In the genomic region with DNA sequence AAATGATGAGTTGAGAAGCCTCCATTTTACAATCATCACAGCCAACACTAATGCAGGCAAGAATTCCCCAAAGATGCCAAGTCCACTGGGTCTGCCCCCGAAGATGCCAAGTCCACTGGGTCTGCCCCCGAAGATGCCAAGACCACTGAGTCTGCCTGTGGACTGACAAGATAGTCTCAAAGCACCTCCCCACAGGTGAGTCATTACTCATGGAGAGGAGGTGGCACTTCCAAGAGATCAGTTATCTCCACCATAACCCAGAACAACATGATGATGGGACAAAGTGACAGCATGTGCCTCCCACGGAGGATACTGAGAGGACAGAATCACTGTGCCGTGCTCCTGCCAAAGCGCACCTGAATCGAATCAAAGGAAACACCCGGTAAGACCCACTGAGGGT, we compare ENCODE assay signal across 12 cellular contexts. TPM values are rescaled to one million over a fixed set of nuclear protein-coding genes. Genes with fewer than 3 reads are reported as not detected.
A peak's percentile ranks its signal among the peaks of the same experiment; 100 is the strongest.
DNase-seq lines count a peak whose midpoint lies in the region; ATAC-seq and TF ChIP-seq lines count a peak whose summit lies in the region.
"Had no signal": no experiment of that assay in that cellular context is flagged by ENCODE, and none has a peak within 500 bp of the region (broad histone marks: within the 10 kb centered on the region; RNA-seq: fewer than 3 reads in every experiment).

No MANE protein-coding gene starts in this region.

- H3K4me1 ChIP-seq in DOHH2 (ENCODE audit: control insufficient read depth, low read length): peaks cover 37% of the 10 kb centered on the region
- H3K4me1 ChIP-seq in gastrocnemius medialis: peaks cover 62 to 67% of the 10 kb centered on the region in 2 donors

- peaks cover 77% of the 10 kb centered on the region for H3K79me2 ChIP-seq in DOHH2 (ENCODE audit: control insufficient read depth, low read length)

- TF ChIP-seq CTCF in DOHH2 (IDR thresholded peaks at IDR 0.05; ENCODE audit: low read depth, low read length, poor library complexity, severe bottlenecking): no peak
- no peak for TF ChIP-seq CTCF in glutamatergic neuron (IDR thresholded peaks at IDR 0.05; ENCODE audit: partially characterized antibody, unreplicated experiment)
- TF ChIP-seq CTCF in gastrocnemius medialis (IDR thresholded peaks at IDR 0.05 in 4 of 5, conservative IDR thresholded peaks at IDR 0.05 in 1 of 5): no peak

- H3K9me3 Mint-ChIP-seq in activated CD4-positive, alpha-beta memory T cell treated with anti-CD3 and anti-CD28 coated beads for 36 hours: no peaks in the 10 kb centered on the region
- H3K9me3 Mint-ChIP-seq in glutamatergic neuron (ENCODE audit: unreplicated experiment): peaks cover 17% of the 10 kb centered on the region

- peak overlapping the region; percentile 15; the same call in 1 of the 2 replicates for H3K4me2 ChIP-seq in DOHH2 (ENCODE audit: low read length)

- in situ Hi-C loops in gastrocnemius medialis (cut with MboI; ENCODE audit: low sequenced_read_pairs in 4 of 4): loop anchor here in 1 of 4 donors (5.0 kb wide), 1 partner anchor 56 kb away; no protein-coding TSS in a partner anchor

- no peaks in the 10 kb centered on the region for H3F3A ChIP-seq in DOHH2 (ENCODE audit: control insufficient read depth, insufficient read depth)

- DNase-seq in activated CD4-positive, alpha-beta memory T cell treated with anti-CD3 and anti-CD28 coated beads for 36 hours: peak; percentile 22
- DNase-seq in glutamatergic neuron (no peak), gastrocnemius medialis (no peak), DMS53 treated with DMSO at 0.1 percent for 48 hours (lab: John Stamatoyannopoulos, UW; ENCODE audit: unreplicated experiment) (no peak), nucleus accumbens (lab: John Stamatoyannopoulos, UW) (no peak), NCI-H1930 (lab: John Stamatoyannopoulos, UW) (no peak)
- DNase-seq: KG1, NCI-H524 had no signal

- POLR2A ChIA-PET in activated CD4-positive, alpha-beta memory T cell treated with anti-CD3 and anti-CD28 coated beads for 36 hours (lab: Charles Lee): no interaction called here

- no peak for TF ChIP-seq POLR2A in gastrocnemius medialis (IDR thresholded peaks at IDR 0.05)

- H3K4me1 Mint-ChIP-seq in activated CD4-positive, alpha-beta memory T cell treated with anti-CD3 and anti-CD28 coated beads for 36 hours (ENCODE audit: low read depth): peaks cover 75% of the 10 kb centered on the region
- peaks cover 61% of the 10 kb centered on the region for H3K4me1 Mint-ChIP-seq in glutamatergic neuron (ENCODE audit: low read depth, unreplicated experiment)

- ATAC-seq in gastrocnemius medialis (no peak), HG02588 (IDR thresholded peaks at IDR 0.05; ENCODE audit: unreplicated experiment) (no peak)

- H3K9me3 ChIP-seq in DOHH2 (ENCODE audit: control insufficient read depth, insufficient read depth, low read length) (no peaks in the 10 kb centered on the region), gastrocnemius medialis (no peaks in the 10 kb centered on the region)

- H3K36me3 Mint-ChIP-seq in activated CD4-positive, alpha-beta memory T cell treated with anti-CD3 and anti-CD28 coated beads for 36 hours: peaks cover 9% of the 10 kb centered on the region
- no peaks in the 10 kb centered on the region for H3K36me3 Mint-ChIP-seq in glutamatergic neuron (ENCODE audit: unreplicated experiment)

- no peak overlapping the region for H3K4me3 ChIP-seq in DOHH2 (ENCODE audit: low read length)
- H3K4me3 ChIP-seq in gastrocnemius medialis: no peak overlapping the region
- H3K4me3 ChIP-seq: cardiac muscle cell had no signal

- no peaks in the 10 kb centered on the region for H3K27me3 Mint-ChIP-seq in activated CD4-positive, alpha-beta memory T cell treated with anti-CD3 and anti-CD28 coated beads for 36 hours
- H3K27me3 Mint-ChIP-seq in glutamatergic neuron (ENCODE audit: unreplicated experiment): peaks cover 15% of the 10 kb centered on the region

- no peak overlapping the region for H3K27ac ChIP-seq in DOHH2 (ENCODE audit: low read depth, low read length)
- H3K27ac ChIP-seq in gastrocnemius medialis: peak overlapping the region; percentile 95
- H3K27ac ChIP-seq: parathyroid adenoma had no signal

- no peaks in the 10 kb centered on the region for H3K9me2 ChIP-seq in DOHH2 (replicated peaks; ENCODE audit: control insufficient read depth, low read length)

- H3K36me3 ChIP-seq in DOHH2 (ENCODE audit: control insufficient read depth, low read length) (peaks cover 8% of the 10 kb centered on the region; the same call in 1 of the 2 replicates), gastrocnemius medialis (peaks cover 0 to 16% of the 10 kb centered on the region in 2 donors)

- H3K27me3 ChIP-seq in DOHH2 (ENCODE audit: control insufficient read depth, low read length): no peaks in the 10 kb centered on the region
- no peaks in the 10 kb centered on the region for H3K27me3 ChIP-seq in gastrocnemius medialis
- H3K27me3 ChIP-seq: cardiac muscle cell had no signal

- intact Hi-C loops in activated CD4-positive, alpha-beta memory T cell treated with anti-CD3 and anti-CD28 coated beads for 36 hours (cut with micrococcal nuclease): no loop called here
- intact Hi-C loops in gastrocnemius medialis (cut with DNase I; ENCODE audit: low total_unique reads): no loop called here

- H4K20me1 ChIP-seq in DOHH2 (ENCODE audit: control insufficient read depth, insufficient read depth, low read depth, low read length): peaks cover 27% of the 10 kb centered on the region

- peak overlapping the region; percentile 88 for H3K27ac Mint-ChIP-seq in activated CD4-positive, alpha-beta memory T cell treated with anti-CD3 and anti-CD28 coated beads for 36 hours
- H3K27ac Mint-ChIP-seq in glutamatergic neuron (ENCODE audit: unreplicated experiment): peak overlapping the region; percentile 99

- peak overlapping the region; percentile 58 for H3K4me3 Mint-ChIP-seq in activated CD4-positive, alpha-beta memory T cell treated with anti-CD3 and anti-CD28 coated beads for 36 hours
- H3K4me3 Mint-ChIP-seq in glutamatergic neuron (ENCODE audit: unreplicated experiment): peak overlapping the region; percentile 83

- CTCF ChIA-PET in activated CD4-positive, alpha-beta memory T cell treated with anti-CD3 and anti-CD28 coated beads for 36 hours (lab: Charles Lee): interaction anchor here (1.4 to 2.9 kb wide), 2 partner anchors 68 to 75 kb away, joined by 3 to 17 read pairs; a partner anchor contains a TSS

RNA-seq across cellular contexts. Expression of a gene that starts 4.8 kb away (rescaled TPM):
- total RNA-seq in activated CD4-positive, alpha-beta memory T cell treated with anti-CD3 and anti-CD28 coated beads for 36 hours: 10 to 100 TPM; 43.0 to 44.4 TPM
- total RNA-seq in glutamatergic neuron (ENCODE audit: unreplicated experiment): 249 TPM
- total RNA-seq in gastrocnemius medialis: 100 to 1,000 TPM; 116 to 217 (median 127) TPM

RNA-seq across cellular contexts. Expression of a gene that starts 50.8 kb away (rescaled TPM):
- total RNA-seq in activated CD4-positive, alpha-beta memory T cell treated with anti-CD3 and anti-CD28 coated beads for 36 hours: 10 to 100 TPM; 77.2 to 77.6 TPM
- total RNA-seq in glutamatergic neuron (ENCODE audit: unreplicated experiment) (63.5 TPM), gastrocnemius medialis (10 to 100 TPM; 49.0 to 85.9 (median 63.7) TPM)

RNA-seq across cellular contexts. Expression of a gene that starts 52.0 kb away (rescaled TPM):
- 100 to 1,000 TPM; 242 to 247 TPM for total RNA-seq in activated CD4-positive, alpha-beta memory T cell treated with anti-CD3 and anti-CD28 coated beads for 36 hours
- 0.91 TPM for total RNA-seq in glutamatergic neuron (ENCODE audit: unreplicated experiment)
- total RNA-seq in gastrocnemius medialis: 10 to 100 TPM; 10.9 to 41.7 (median 27.4) TPM
